Comparison of ENCODE assay signal across 1 cellular context in genomic region chr15:101325263-101326025, GRCh38.
TF ChIP-seq lines count a peak whose summit lies in the region.

No MANE protein-coding gene starts in this region.

TF ChIP-seq in HepG2, 621 proteins besides CTCF, POLR2A, EP300 and RAD21:
- TF ChIP-seq ZFX (CRISPR knock-in tag; IDR thresholded peaks at IDR 0.05; ENCODE audit: low read depth) (no peak), ZNF205 (CRISPR knock-in tag; IDR thresholded peaks at IDR 0.05) (no peak), TCF7 (IDR thresholded peaks at IDR 0.05; ENCODE audit: low read depth) (no peak), PLRG1 (conservative IDR thresholded peaks at IDR 0.05) (no peak), ATAD3A (CRISPR knock-in tag; IDR thresholded peaks at IDR 0.05) (no peak), HOMEZ (CRISPR knock-in tag; IDR thresholded peaks at IDR 0.05; ENCODE audit: low read depth) (no peak), MBNL3 (CRISPR knock-in tag; conservative IDR thresholded peaks at IDR 0.05) (no peak), GABPB1 (CRISPR knock-in tag; IDR thresholded peaks at IDR 0.05) (0 out of 2 replicates have a peak, but pooled peaks have one; percentile 8), ZNF644 (CRISPR knock-in tag; IDR thresholded peaks at IDR 0.05; ENCODE audit: low read depth) (no peak), SMAD9 (CRISPR knock-in tag; IDR thresholded peaks at IDR 0.05) (no peak), HNF4A (CRISPR knock-in tag; IDR thresholded peaks at IDR 0.05) (peak; percentile 33; the same call in 1 of the 2 replicates), ZNF780A (CRISPR knock-in tag; IDR thresholded peaks at IDR 0.05) (no peak), ADNP (CRISPR knock-in tag; IDR thresholded peaks at IDR 0.05) (no peak), ZNF790 (CRISPR knock-in tag; IDR thresholded peaks at IDR 0.05; ENCODE audit: borderline replicate concordance) (no peak), SNAPC4 (CRISPR knock-in tag; IDR thresholded peaks at IDR 0.05) (no peak), HNRNPL (IDR thresholded peaks at IDR 0.05; ENCODE audit: low read depth, low read length) (0 out of 2 replicates have a peak, but pooled peaks have one; percentile 33), PHF20 (CRISPR knock-in tag; IDR thresholded peaks at IDR 0.05) (no peak), GABPA (IDR thresholded peaks at IDR 0.05; ENCODE audit: low read depth, low read length) (no peak), GABPA (CRISPR knock-in tag; IDR thresholded peaks at IDR 0.05; ENCODE audit: low read depth) (no peak), ARID2 (CRISPR knock-in tag; IDR thresholded peaks at IDR 0.05; ENCODE audit: borderline replicate concordance) (no peak), ZBTB33 (CRISPR knock-in tag; IDR thresholded peaks at IDR 0.05) (peak; percentile 48), RFX1 (IDR thresholded peaks at IDR 0.05) (no peak), ZBTB4 (CRISPR knock-in tag; IDR thresholded peaks at IDR 0.05; ENCODE audit: borderline replicate concordance) (no peak), ZNF414 (CRISPR knock-in tag; IDR thresholded peaks at IDR 0.05) (no peak), HCFC1 (IDR thresholded peaks at IDR 0.05; ENCODE audit: low read depth, low read length) (no peak), SP1 (IDR thresholded peaks at IDR 0.05) (no peak), SP1 (CRISPR knock-in tag; IDR thresholded peaks at IDR 0.05) (no peak), MXI1 (IDR thresholded peaks at IDR 0.05; ENCODE audit: borderline replicate concordance, low read depth, low read length) (no peak), CENPT (CRISPR knock-in tag; IDR thresholded peaks at IDR 0.05; ENCODE audit: low read depth) (no peak), HIVEP1 (CRISPR knock-in tag; IDR thresholded peaks at IDR 0.05) (peak; percentile 17; the same call in 1 of the 2 replicates), ZNF337 (CRISPR knock-in tag; IDR thresholded peaks at IDR 0.05; ENCODE audit: borderline replicate concordance, low read depth) (no peak), HOXA3 (CRISPR knock-in tag; IDR thresholded peaks at IDR 0.05) (peak; percentile 30; the same call in 1 of the 2 replicates), U2AF2 (IDR thresholded peaks at IDR 0.05; ENCODE audit: low read depth, low read length) (no peak), MTF1 (CRISPR knock-in tag; IDR thresholded peaks at IDR 0.05) (no peak), ATF1 (CRISPR knock-in tag; IDR thresholded peaks at IDR 0.05) (no peak), ZBTB49 (CRISPR knock-in tag; IDR thresholded peaks at IDR 0.05; ENCODE audit: borderline replicate concordance) (no peak), ZNF253 (CRISPR knock-in tag; IDR thresholded peaks at IDR 0.05; ENCODE audit: borderline replicate concordance) (no peak), AGO2 (optimal IDR thresholded peaks at IDR 0.05; ENCODE audit: low read depth, low read length) (peak; percentile 72), ZFP62 (CRISPR knock-in tag; IDR thresholded peaks at IDR 0.05) (no peak), PBX3 (CRISPR knock-in tag; IDR thresholded peaks at IDR 0.05; ENCODE audit: borderline replicate concordance) (no peak), ZNF335 (CRISPR knock-in tag; IDR thresholded peaks at IDR 0.05) (no peak), KDM5A (IDR thresholded peaks at IDR 0.05; ENCODE audit: borderline replicate concordance, low read length) (no peak), ZBTB2 (CRISPR knock-in tag; IDR thresholded peaks at IDR 0.05; ENCODE audit: low read depth) (no peak), ZMYM3 (CRISPR knock-in tag; IDR thresholded peaks at IDR 0.05) (no peak), MAFG (CRISPR knock-in tag; IDR thresholded peaks at IDR 0.05) (no peak), ZNF552 (CRISPR knock-in tag; IDR thresholded peaks at IDR 0.05; ENCODE audit: borderline replicate concordance) (no peak), ATM (IDR thresholded peaks at IDR 0.05; ENCODE audit: borderline replicate concordance) (no peak), ZFP36L1 (CRISPR knock-in tag; IDR thresholded peaks at IDR 0.05) (no peak), ZNF549 (CRISPR knock-in tag; IDR thresholded peaks at IDR 0.05) (no peak)
